33 cellular contexts compared by ENCODE assay signal in genomic region chr19:40084948-40085347, GRCh38. TPM values are rescaled to one million over a fixed set of nuclear protein-coding genes. Genes with fewer than 3 reads are reported as not detected.
A peak's percentile ranks its signal among the peaks of the same experiment; 100 is the strongest.
DNase-seq lines count a peak whose midpoint lies in the region; ATAC-seq and TF ChIP-seq lines count a peak whose summit lies in the region.
"Had no signal": no experiment of that assay in that cellular context is flagged by ENCODE, and none has a peak within 500 bp of the region (broad histone marks: within the 10 kb centered on the region; RNA-seq: fewer than 3 reads in every experiment).

No MANE protein-coding gene starts in this region.

- ATAC-seq in Panc1 = peak; percentile 47
- ATAC-seq in upper lobe of right lung = peak; percentile 60
- ATAC-seq: esophagus mucosa; foreskin keratinocyte; natural killer cell treated with Interleukin-12 subunit alpha and Interleukin-12 subunit beta and Interleukin-15 and Interleukin-18, amount 100 ng/mL, for 72 hours; PC-3 had no signal

- H3K27me3 Mint-ChIP-seq in activated naive CD4-positive, alpha-beta T cell treated with anti-CD3 and anti-CD28 coated beads, Interleukin-2, amount 50 U/mL, for 24 hours = no peaks in the 10 kb centered on the region
- H3K27me3 Mint-ChIP-seq: activated CD4-positive, alpha-beta memory T cell treated with anti-CD3 and anti-CD28 coated beads, Interleukin-2, amount 10 ng/mL, durations not matched to agents 7 days and 5 days; CD8-positive, alpha-beta memory T cell; dendritic cell treated with granulocyte-macrophage colony-stimulating factor and Interleukin-4, amounts not matched to agents 40 ng/mL and 50 ng/mL, for 4 days; natural killer cell treated with Interleukin-12 subunit alpha and Interleukin-12 subunit beta and Interleukin-15 and Interleukin-18, amount 100 ng/mL, for 72 hours had no signal

- H3K9me3 ChIP-seq in Panc1 (ENCODE audit: control insufficient read depth, insufficient read depth, low read depth, low read length) = peaks cover 40% of the 10 kb centered on the region
- H3K9me3 ChIP-seq in upper lobe of right lung = no peaks in the 10 kb centered on the region
- H3K9me3 ChIP-seq: BE2C, ovary, thoracic aorta had no signal

- BruUV-seq in Panc1 (replicated peaks; lab: Mats Ljungman, UMichigan) = no TSS peak

- CTCF ChIA-PET in Panc1 (lab: Charles Lee) = interaction anchor here (0.7 to 1.5 kb wide), 3 partner anchors 107 to 251 kb away, joined by 3 to 7 read pairs (median 4); partner anchors contain the start of gene PSMC4

- POLR2A ChIA-PET in Panc1 (lab: Charles Lee) = interaction anchor here (0.6 to 1.5 kb wide), 8 partner anchors 9 to 154 kb away, joined by 3 to 6 read pairs (median 4); partner anchors contain the start of gene ZNF546

- peaks cover 20% of the 10 kb centered on the region for H3K4me1 ChIP-seq in Panc1 (ENCODE audit: control insufficient read depth, insufficient read depth, low read length)
- peaks cover 14% of the 10 kb centered on the region for H3K4me1 ChIP-seq in upper lobe of right lung
- H3K4me1 ChIP-seq: BE2C, uterus had no signal

- no peak overlapping the region for H3K4me3 Mint-ChIP-seq in activated naive CD4-positive, alpha-beta T cell treated with anti-CD3 and anti-CD28 coated beads, Interleukin-2, amount 50 U/mL, for 24 hours
- H3K4me3 Mint-ChIP-seq: activated CD4-positive, alpha-beta memory T cell treated with anti-CD3 and anti-CD28 coated beads, Interleukin-2, amount 10 ng/mL, durations not matched to agents 7 days and 5 days; CD8-positive, alpha-beta memory T cell; dendritic cell treated with granulocyte-macrophage colony-stimulating factor and Interleukin-4, amounts not matched to agents 40 ng/mL and 50 ng/mL, for 4 days; natural killer cell treated with Interleukin-12 subunit alpha and Interleukin-12 subunit beta and Interleukin-15 and Interleukin-18, amount 100 ng/mL, for 72 hours had no signal

- peaks cover 32% of the 10 kb centered on the region for H3K36me3 Mint-ChIP-seq in activated naive CD4-positive, alpha-beta T cell treated with anti-CD3 and anti-CD28 coated beads, Interleukin-2, amount 50 U/mL, for 24 hours

- intact Hi-C loops in Panc1 (cut with micrococcal nuclease; ENCODE audit: unreplicated experiment) = no loop called here
- intact Hi-C loops in upper lobe of right lung (cut with DNase I) = no loop called here

- H3K9me3 Mint-ChIP-seq in activated naive CD4-positive, alpha-beta T cell treated with anti-CD3 and anti-CD28 coated beads, Interleukin-2, amount 50 U/mL, for 24 hours = no peaks in the 10 kb centered on the region
- H3K9me3 Mint-ChIP-seq: natural killer cell treated with Interleukin-12 subunit alpha and Interleukin-12 subunit beta and Interleukin-15 and Interleukin-18, amount 100 ng/mL, for 72 hours had no signal

- no peak for DNase-seq in activated naive CD4-positive, alpha-beta T cell treated with Interleukin-2 at 50 U/mL for 16 hours
- no peak for DNase-seq in Panc1 (ENCODE audit: low read depth, low spot score)
- peak; percentile 82 for DNase-seq in islet precursor cell
- DNase-seq in upper lobe of right lung = no peak
- DNase-seq in SW480 (ENCODE audit: low spot score) = no peak
- DNase-seq in activated gamma-delta T cell treated with Interleukin-2 at 50 U/mL for 16 hours = no peak
- DNase-seq in AML-193 (lab: John Stamatoyannopoulos, UW) = no peak
- DNase-seq: activated CD4-positive, alpha-beta memory T cell treated with anti-CD3 and anti-CD28 coated beads, Interleukin-2, amount 10 ng/mL, durations not matched to agents 7 days and 5 days; activated CD4-positive, alpha-beta T cell treated with anti-CD3 and anti-CD28 coated beads for 1 hour; BE2C; CD8-positive, alpha-beta memory T cell; central memory CD4-positive, alpha-beta T cell; DMS 273 treated with DMSO at 0.1 percent for 48 hours; foreskin keratinocyte; GOT3; KBM-7; NCI-H1105 treated with DMSO at 0.1 percent for 48 hours; NCI-H1930; NCI-H2171 treated with DMSO at 0.1 percent for 48 hours; NCI-H524 treated with DMSO at 0.1 percent for 48 hours; NK-92 treated with Interleukin-12 subunit alpha and Interleukin-12 subunit beta, amount 100 ng/mL, for 24 hours; ovary; PC-3; stimulated activated naive CD4-positive, alpha-beta T cell; T-helper 2 cell; uterus had no signal

- peak overlapping the region; percentile 39 for H3K27ac Mint-ChIP-seq in activated naive CD4-positive, alpha-beta T cell treated with anti-CD3 and anti-CD28 coated beads, Interleukin-2, amount 50 U/mL, for 24 hours
- H3K27ac Mint-ChIP-seq: activated CD4-positive, alpha-beta memory T cell treated with anti-CD3 and anti-CD28 coated beads, Interleukin-2, amount 10 ng/mL, durations not matched to agents 7 days and 5 days; activated T-helper 2 cell treated with anti-CD3 and anti-CD28 coated beads, Interferon-gamma antibody, Interleukin-2, Interleukin-4, amounts not matched to agents 10 μg/mL and 5 μg/mL and 100 μg/mL, durations not matched to agents 14 hours and 24 hours and 36 hours; dendritic cell treated with granulocyte-macrophage colony-stimulating factor and Interleukin-4, amounts not matched to agents 40 ng/mL and 50 ng/mL, for 4 days had no signal

- H3K27ac ChIP-seq in Panc1 (ENCODE audit: low read length) = peak overlapping the region; percentile 40
- no peak overlapping the region for H3K27ac ChIP-seq in upper lobe of right lung
- H3K27ac ChIP-seq: foreskin keratinocyte, ovary, skin epidermis, thoracic aorta, uterus had no signal

- no peak for TF ChIP-seq CTCF in Panc1 (IDR thresholded peaks at IDR 0.05)
- TF ChIP-seq CTCF in upper lobe of right lung (IDR thresholded peaks at IDR 0.05) = no peak

- H3K36me3 ChIP-seq in Panc1 (ENCODE audit: control insufficient read depth, insufficient read depth, low read length) (peaks cover 34% of the 10 kb centered on the region), upper lobe of right lung (peaks cover 44% of the 10 kb centered on the region)
- H3K36me3 ChIP-seq: ovary, uterus had no signal

- peaks cover 31% of the 10 kb centered on the region for H3K4me1 Mint-ChIP-seq in activated naive CD4-positive, alpha-beta T cell treated with anti-CD3 and anti-CD28 coated beads, Interleukin-2, amount 50 U/mL, for 24 hours

- H3K4me3 ChIP-seq in Panc1 (ENCODE audit: low read depth in 2 of 2, low read length in 2 of 2) = peak overlapping the region in 1 of 2 experiments; percentile 0; a peak in 2 of 4 replicates
- no peak overlapping the region for H3K4me3 ChIP-seq in upper lobe of right lung
- H3K4me3 ChIP-seq: ovary, skin epidermis, thoracic aorta, uterus had no signal

- in situ Hi-C loops in Panc1 (cut with HindIII; ENCODE audit: low pct_unique_long_range_greater_than_20kb, low sequenced_read_pairs) = no loop called here

- H3K27me3 ChIP-seq in Panc1 (ENCODE audit: control insufficient read depth, insufficient read depth, low read length) (no peaks in the 10 kb centered on the region), upper lobe of right lung (no peaks in the 10 kb centered on the region)
- H3K27me3 ChIP-seq: BE2C, foreskin keratinocyte, ovary, uterus had no signal

RNA-seq across cellular contexts. Expression of gene ZNF780A, which starts 5.8 kb away (rescaled TPM):
- total RNA-seq in Panc1 (2021; ENCODE audit: unreplicated experiment) = 251 TPM
- 125 TPM for polyA plus RNA-seq in Panc1 (2012; ENCODE audit: insufficient read length)
- total RNA-seq in upper lobe of right lung = 14.6 TPM

RNA-seq across cellular contexts. Expression of gene ZNF780B, which starts 28.9 kb away (rescaled TPM):
- total RNA-seq in Panc1 (2021; ENCODE audit: unreplicated experiment) = 237 TPM
- polyA plus RNA-seq in Panc1 (2012; ENCODE audit: insufficient read length) = 49.1 TPM
- 27.5 TPM for total RNA-seq in upper lobe of right lung

Comparison
In these comparisons a context has a peak if more than half of its experiments do, and no peak if none do; other contexts are left out.
1. RNA of gene ZNF780A, which starts 5.8 kb away (total RNA-seq): 251 TPM in Panc1 (single experiment); 14.6 TPM in upper lobe of right lung (single experiment); every median in the first group is over 10 times any median in the second.